In genomic region chr2:19955544-19956422, GRCh38 we compare ENCODE assay signal across 8 cellular contexts. TPM values are rescaled to one million over a fixed set of nuclear protein-coding genes. Genes with fewer than 3 reads are reported as not detected.
DNase-seq lines count a peak whose midpoint lies in the region; ATAC-seq, FAIRE-seq and TF ChIP-seq lines count a peak whose summit lies in the region.

No MANE protein-coding gene starts in this region.

- CTCF ChIA-PET in AG04449 (lab: Yijun Ruan, JAX) = interaction anchor here (0.6 to 5.7 kb wide), 32 partner anchors 9 to 382 kb away, joined by 3 to 78 read pairs (median 4); partner anchors contain the start of gene WDR35

- H3K4me3 ChIP-seq in AG04449 (ENCODE audit: low read depth, low read length) (no peak overlapping the region), kidney epithelial cell (ENCODE audit: low read depth, low read length) (no peak overlapping the region)

- FAIRE-seq in TTC549 (lab: Jason Lieb, UNC) = peak; percentile 97

- peak; percentile 16 for DNase-seq in AG04449 (ENCODE audit: low read depth, low spot score)
- peak; percentile 81 for DNase-seq in GM13976 (ENCODE audit: low spot score)
- peak; percentile 3 for DNase-seq in NCI-H2029 treated with DMSO at 0.1 percent for 48 hours (lab: John Stamatoyannopoulos, UW)
- peak; percentile 78 for DNase-seq in cerebellar cortex (ENCODE audit: low spot score)
- DNase-seq in kidney epithelial cell (ENCODE audit: low read depth) = peak; percentile 34
- peak; percentile 17 to 28 for DNase-seq in stimulated activated CD4-positive, alpha-beta T cell treated with anti-CD3 and anti-CD28 coated beads, Interleukin-4, amount 100 ng/mL, for 4 hours

- H3K27me3 ChIP-seq in kidney epithelial cell (ENCODE audit: control insufficient read depth, insufficient read depth, low read length) = no peaks in the 10 kb centered on the region

- in situ Hi-C loops in GM13976 (cut with MboI; ENCODE audit: low sequenced_read_pairs, unreplicated experiment) = no loop called here

- peak; percentile 73 for ATAC-seq in HG02943 (IDR thresholded peaks at IDR 0.05; ENCODE audit: low read depth, unreplicated experiment)

- no peaks in the 10 kb centered on the region for H3K36me3 ChIP-seq in kidney epithelial cell (ENCODE audit: control insufficient read depth, insufficient read depth, low read length)

- TF ChIP-seq CTCF in AG04449 (IDR thresholded peaks at IDR 0.05; ENCODE audit: insufficient read depth, low read length, missing control alignments) (peak; percentile 80), GM13976 (IDR thresholded peaks at IDR 0.05; ENCODE audit: borderline replicate concordance, control extremely low read depth, extremely low read depth, insufficient read depth, missing control alignments) (peak; percentile 75), kidney epithelial cell (IDR thresholded peaks at IDR 0.05; ENCODE audit: insufficient read depth, low read length, poor library complexity, severe bottlenecking) (peak; percentile 90)

- POLR2A ChIA-PET in AG04449 (lab: Yijun Ruan, JAX) = interaction anchor here (0.5 kb wide), 1 partner anchor 22 kb away, joined by 3 read pairs; no protein-coding TSS in a partner anchor

RNA-seq across cellular contexts. Expression of gene WDR35, which starts 34.1 kb away (rescaled TPM):
- total RNA-seq in kidney epithelial cell = 13.6 and 17.5 TPM in 2 replicates

RNA-seq across cellular contexts. Expression of gene TTC32, which starts 54.0 kb away (rescaled TPM):
- 2.8 and 3.6 TPM in 2 replicates for total RNA-seq in kidney epithelial cell

RNA-seq across cellular contexts. Expression of gene MATN3, which starts 56.7 kb away (rescaled TPM):
- 7.6 TPM in 2 replicates for total RNA-seq in kidney epithelial cell

Comparison
In these comparisons a context has a peak if more than half of its experiments do, and no peak if none do; other contexts are left out.
1. DNase-seq: peak in every context shown above with its lines; median percentile 81 in GM13976; 78 in cerebellar cortex; 34 in kidney epithelial cell; 22 in stimulated activated CD4-positive, alpha-beta T cell treated with anti-CD3 and anti-CD28 coated beads, Interleukin-4, amount 100 ng/mL, for 4 hours; 16 in AG04449; 3 in NCI-H2029 treated with DMSO at 0.1 percent for 48 hours.